ENCODE assay signal across 1 cellular context in the genomic region with DNA sequence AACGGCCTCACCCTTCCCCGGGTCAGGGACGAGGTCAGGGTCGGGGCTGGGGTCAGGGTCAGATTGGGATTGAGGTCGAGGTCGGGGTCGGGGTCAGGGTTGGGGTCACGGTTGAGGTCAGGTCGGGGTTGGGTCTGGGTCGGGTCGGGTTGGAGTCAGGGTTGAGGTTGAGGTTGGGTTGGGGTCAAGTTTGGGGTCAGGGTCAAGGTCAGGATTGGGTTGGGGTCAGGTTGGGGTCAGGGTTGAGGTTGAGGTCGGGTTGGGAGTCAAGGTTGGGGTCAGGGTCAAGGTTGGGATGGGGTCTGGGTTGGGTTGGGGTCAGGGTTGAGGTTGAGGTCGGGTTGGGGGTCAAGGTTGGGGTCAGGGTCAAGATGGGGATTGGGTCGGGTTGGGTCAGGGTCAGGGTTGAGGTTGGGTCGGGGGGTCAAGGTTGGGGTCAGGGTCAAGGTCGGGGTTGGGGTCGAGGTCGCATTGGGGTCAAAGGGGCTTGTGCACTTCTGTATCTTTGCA.
TF ChIP-seq lines count a peak whose summit lies in the region.

No MANE protein-coding gene starts in this region.

TF ChIP-seq in K562, 482 proteins besides CTCF, POLR2A, EP300 and RAD21 (continued from another document and continues in another):
- TF ChIP-seq, protein P1, sequence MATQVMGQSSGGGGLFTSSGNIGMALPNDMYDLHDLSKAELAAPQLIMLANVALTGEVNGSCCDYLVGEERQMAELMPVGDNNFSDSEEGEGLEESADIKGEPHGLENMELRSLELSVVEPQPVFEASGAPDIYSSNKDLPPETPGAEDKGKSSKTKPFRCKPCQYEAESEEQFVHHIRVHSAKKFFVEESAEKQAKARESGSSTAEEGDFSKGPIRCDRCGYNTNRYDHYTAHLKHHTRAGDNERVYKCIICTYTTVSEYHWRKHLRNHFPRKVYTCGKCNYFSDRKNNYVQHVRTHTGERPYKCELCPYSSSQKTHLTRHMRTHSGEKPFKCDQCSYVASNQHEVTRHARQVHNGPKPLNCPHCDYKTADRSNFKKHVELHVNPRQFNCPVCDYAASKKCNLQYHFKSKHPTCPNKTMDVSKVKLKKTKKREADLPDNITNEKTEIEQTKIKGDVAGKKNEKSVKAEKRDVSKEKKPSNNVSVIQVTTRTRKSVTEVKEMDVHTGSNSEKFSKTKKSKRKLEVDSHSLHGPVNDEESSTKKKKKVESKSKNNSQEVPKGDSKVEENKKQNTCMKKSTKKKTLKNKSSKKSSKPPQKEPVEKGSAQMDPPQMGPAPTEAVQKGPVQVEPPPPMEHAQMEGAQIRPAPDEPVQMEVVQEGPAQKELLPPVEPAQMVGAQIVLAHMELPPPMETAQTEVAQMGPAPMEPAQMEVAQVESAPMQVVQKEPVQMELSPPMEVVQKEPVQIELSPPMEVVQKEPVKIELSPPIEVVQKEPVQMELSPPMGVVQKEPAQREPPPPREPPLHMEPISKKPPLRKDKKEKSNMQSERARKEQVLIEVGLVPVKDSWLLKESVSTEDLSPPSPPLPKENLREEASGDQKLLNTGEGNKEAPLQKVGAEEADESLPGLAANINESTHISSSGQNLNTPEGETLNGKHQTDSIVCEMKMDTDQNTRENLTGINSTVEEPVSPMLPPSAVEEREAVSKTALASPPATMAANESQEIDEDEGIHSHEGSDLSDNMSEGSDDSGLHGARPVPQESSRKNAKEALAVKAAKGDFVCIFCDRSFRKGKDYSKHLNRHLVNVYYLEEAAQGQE (CRISPR knock-in tag; IDR thresholded peaks at IDR 0.05; ENCODE audit: low read depth), result no peak
- TF ChIP-seq SMAD4 (CRISPR knock-in tag; conservative IDR thresholded peaks at IDR 0.05), result no peak
- no peak for TF ChIP-seq ZNF57 (CRISPR knock-in tag; IDR thresholded peaks at IDR 0.05)
- TF ChIP-seq ZNF830 (CRISPR knock-in tag; IDR thresholded peaks at IDR 0.05), result no peak
- TF ChIP-seq, protein P2, sequence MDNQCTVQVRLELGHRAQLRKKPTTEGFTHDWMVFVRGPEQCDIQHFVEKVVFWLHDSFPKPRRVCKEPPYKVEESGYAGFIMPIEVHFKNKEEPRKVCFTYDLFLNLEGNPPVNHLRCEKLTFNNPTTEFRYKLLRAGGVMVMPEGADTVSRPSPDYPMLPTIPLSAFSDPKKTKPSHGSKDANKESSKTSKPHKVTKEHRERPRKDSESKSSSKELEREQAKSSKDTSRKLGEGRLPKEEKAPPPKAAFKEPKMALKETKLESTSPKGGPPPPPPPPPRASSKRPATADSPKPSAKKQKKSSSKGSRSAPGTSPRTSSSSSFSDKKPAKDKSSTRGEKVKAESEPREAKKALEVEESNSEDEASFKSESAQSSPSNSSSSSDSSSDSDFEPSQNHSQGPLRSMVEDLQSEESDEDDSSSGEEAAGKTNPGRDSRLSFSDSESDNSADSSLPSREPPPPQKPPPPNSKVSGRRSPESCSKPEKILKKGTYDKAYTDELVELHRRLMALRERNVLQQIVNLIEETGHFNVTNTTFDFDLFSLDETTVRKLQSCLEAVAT (IDR thresholded peaks at IDR 0.05), result peak in 1 of 2 experiments; percentile 52; a peak in 1 of 4 replicates
- no peak for TF ChIP-seq RFX7 (CRISPR knock-in tag; IDR thresholded peaks at IDR 0.05)
- TF ChIP-seq RBM17 (IDR thresholded peaks at IDR 0.05; ENCODE audit: borderline replicate concordance, low read depth, low read length), result no peak
- TF ChIP-seq, protein P3, sequence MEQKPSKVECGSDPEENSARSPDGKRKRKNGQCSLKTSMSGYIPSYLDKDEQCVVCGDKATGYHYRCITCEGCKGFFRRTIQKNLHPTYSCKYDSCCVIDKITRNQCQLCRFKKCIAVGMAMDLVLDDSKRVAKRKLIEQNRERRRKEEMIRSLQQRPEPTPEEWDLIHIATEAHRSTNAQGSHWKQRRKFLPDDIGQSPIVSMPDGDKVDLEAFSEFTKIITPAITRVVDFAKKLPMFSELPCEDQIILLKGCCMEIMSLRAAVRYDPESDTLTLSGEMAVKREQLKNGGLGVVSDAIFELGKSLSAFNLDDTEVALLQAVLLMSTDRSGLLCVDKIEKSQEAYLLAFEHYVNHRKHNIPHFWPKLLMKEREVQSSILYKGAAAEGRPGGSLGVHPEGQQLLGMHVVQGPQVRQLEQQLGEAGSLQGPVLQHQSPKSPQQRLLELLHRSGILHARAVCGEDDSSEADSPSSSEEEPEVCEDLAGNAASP (IDR thresholded peaks at IDR 0.05), result peak; percentile 86; the same call in 1 of the 2 replicates
- no peak for TF ChIP-seq CEBPG (CRISPR knock-in tag; IDR thresholded peaks at IDR 0.05)
- no peak for TF ChIP-seq CEBPG (tag; conservative IDR thresholded peaks at IDR 0.05 in 1 of 2, IDR thresholded peaks at IDR 0.05 in 1 of 2)
- no peak for TF ChIP-seq MYNN (IDR thresholded peaks at IDR 0.05)
- TF ChIP-seq MYNN (CRISPR knock-in tag; IDR thresholded peaks at IDR 0.05), result no peak
- TF ChIP-seq CSDE1 (IDR thresholded peaks at IDR 0.05), result no peak
- no peak for TF ChIP-seq RUNX1 (IDR thresholded peaks at IDR 0.05; ENCODE audit: low read depth)
- no peak for TF ChIP-seq MAFF (IDR thresholded peaks at IDR 0.05; ENCODE audit: low read length)
- TF ChIP-seq RB1 (IDR thresholded peaks at IDR 0.05; ENCODE audit: low read depth), result no peak
- TF ChIP-seq NCOA6 (IDR thresholded peaks at IDR 0.05), result no peak
- TF ChIP-seq BRD9 (IDR thresholded peaks at IDR 0.05; ENCODE audit: low read depth, partially characterized antibody), result no peak
- no peak for TF ChIP-seq GABPA (tag; conservative IDR thresholded peaks at IDR 0.05; ENCODE audit: low read depth)
- TF ChIP-seq RNF2 (IDR thresholded peaks at IDR 0.05), result no peak
- no peak for TF ChIP-seq POLR3A (IDR thresholded peaks at IDR 0.05; ENCODE audit: borderline replicate concordance, extremely low read depth, insufficient read depth, insufficient read length)
- TF ChIP-seq POLR2AphosphoS5 (IDR thresholded peaks at IDR 0.05; ENCODE audit: control insufficient read depth, insufficient read depth, low read depth, low read length), result no peak
- TF ChIP-seq LCOR (CRISPR knock-in tag; IDR thresholded peaks at IDR 0.05), result no peak
- TF ChIP-seq ZNF780A (CRISPR knock-in tag; IDR thresholded peaks at IDR 0.05), result no peak
- no peak for TF ChIP-seq GATAD2A (IDR thresholded peaks at IDR 0.05)
- TF ChIP-seq, protein P4, sequence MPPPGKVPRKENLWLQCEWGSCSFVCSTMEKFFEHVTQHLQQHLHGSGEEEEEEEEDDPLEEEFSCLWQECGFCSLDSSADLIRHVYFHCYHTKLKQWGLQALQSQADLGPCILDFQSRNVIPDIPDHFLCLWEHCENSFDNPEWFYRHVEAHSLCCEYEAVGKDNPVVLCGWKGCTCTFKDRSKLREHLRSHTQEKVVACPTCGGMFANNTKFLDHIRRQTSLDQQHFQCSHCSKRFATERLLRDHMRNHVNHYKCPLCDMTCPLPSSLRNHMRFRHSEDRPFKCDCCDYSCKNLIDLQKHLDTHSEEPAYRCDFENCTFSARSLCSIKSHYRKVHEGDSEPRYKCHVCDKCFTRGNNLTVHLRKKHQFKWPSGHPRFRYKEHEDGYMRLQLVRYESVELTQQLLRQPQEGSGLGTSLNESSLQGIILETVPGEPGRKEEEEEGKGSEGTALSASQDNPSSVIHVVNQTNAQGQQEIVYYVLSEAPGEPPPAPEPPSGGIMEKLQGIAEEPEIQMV (tag; conservative IDR thresholded peaks at IDR 0.05; ENCODE audit: low read depth), result no peak
- TF ChIP-seq, protein P5, sequence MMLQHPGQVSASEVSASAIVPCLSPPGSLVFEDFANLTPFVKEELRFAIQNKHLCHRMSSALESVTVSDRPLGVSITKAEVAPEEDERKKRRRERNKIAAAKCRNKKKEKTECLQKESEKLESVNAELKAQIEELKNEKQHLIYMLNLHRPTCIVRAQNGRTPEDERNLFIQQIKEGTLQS (IDR thresholded peaks at IDR 0.05), result no peak
- TF ChIP-seq, protein P5 (CRISPR knock-in tag; conservative IDR thresholded peaks at IDR 0.05), result no peak
- TF ChIP-seq TSC22D4 (tag; IDR thresholded peaks at IDR 0.05), result no peak
- TF ChIP-seq CAMTA2 (CRISPR knock-in tag; conservative IDR thresholded peaks at IDR 0.05), result no peak
- TF ChIP-seq ZNF143 (CRISPR knock-in tag; IDR thresholded peaks at IDR 0.05), result 0 out of 2 replicates have a peak, but pooled peaks have one; percentile 19
- TF ChIP-seq RBM14 (IDR thresholded peaks at IDR 0.05; ENCODE audit: borderline replicate concordance, insufficient read depth, low read depth, low read length), result 0 out of 2 replicates have a peak, but pooled peaks have one; percentile 27
- TF ChIP-seq ARNT (IDR thresholded peaks at IDR 0.05), result 0 out of 4 replicates have a peak, but pooled peaks of 1 of the 2 experiments have one; percentile 25
- TF ChIP-seq SMC3 (conservative IDR thresholded peaks at IDR 0.05; ENCODE audit: insufficient read depth, low read depth, low read length), result no peak
- TF ChIP-seq, protein P6, sequence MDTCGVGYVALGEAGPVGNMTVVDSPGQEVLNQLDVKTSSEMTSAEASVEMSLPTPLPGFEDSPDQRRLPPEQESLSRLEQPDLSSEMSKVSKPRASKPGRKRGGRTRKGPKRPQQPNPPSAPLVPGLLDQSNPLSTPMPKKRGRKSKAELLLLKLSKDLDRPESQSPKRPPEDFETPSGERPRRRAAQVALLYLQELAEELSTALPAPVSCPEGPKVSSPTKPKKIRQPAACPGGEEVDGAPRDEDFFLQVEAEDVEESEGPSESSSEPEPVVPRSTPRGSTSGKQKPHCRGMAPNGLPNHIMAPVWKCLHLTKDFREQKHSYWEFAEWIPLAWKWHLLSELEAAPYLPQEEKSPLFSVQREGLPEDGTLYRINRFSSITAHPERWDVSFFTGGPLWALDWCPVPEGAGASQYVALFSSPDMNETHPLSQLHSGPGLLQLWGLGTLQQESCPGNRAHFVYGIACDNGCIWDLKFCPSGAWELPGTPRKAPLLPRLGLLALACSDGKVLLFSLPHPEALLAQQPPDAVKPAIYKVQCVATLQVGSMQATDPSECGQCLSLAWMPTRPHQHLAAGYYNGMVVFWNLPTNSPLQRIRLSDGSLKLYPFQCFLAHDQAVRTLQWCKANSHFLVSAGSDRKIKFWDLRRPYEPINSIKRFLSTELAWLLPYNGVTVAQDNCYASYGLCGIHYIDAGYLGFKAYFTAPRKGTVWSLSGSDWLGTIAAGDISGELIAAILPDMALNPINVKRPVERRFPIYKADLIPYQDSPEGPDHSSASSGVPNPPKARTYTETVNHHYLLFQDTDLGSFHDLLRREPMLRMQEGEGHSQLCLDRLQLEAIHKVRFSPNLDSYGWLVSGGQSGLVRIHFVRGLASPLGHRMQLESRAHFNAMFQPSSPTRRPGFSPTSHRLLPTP (IDR thresholded peaks at IDR 0.05; ENCODE audit: borderline replicate concordance, extremely low read depth, insufficient read length), result no peak
- no peak for TF ChIP-seq FOXJ2 (tag; IDR thresholded peaks at IDR 0.05)
- no peak for TF ChIP-seq EHMT2 (IDR thresholded peaks at IDR 0.05)
- TF ChIP-seq OTX1 (CRISPR knock-in tag; IDR thresholded peaks at IDR 0.05), result no peak
- no peak for TF ChIP-seq ZNF316 (IDR thresholded peaks at IDR 0.05)
- peak; percentile 96 for TF ChIP-seq HDAC6 (IDR thresholded peaks at IDR 0.05; ENCODE audit: low read depth, low read length)
- TF ChIP-seq, protein P7, sequence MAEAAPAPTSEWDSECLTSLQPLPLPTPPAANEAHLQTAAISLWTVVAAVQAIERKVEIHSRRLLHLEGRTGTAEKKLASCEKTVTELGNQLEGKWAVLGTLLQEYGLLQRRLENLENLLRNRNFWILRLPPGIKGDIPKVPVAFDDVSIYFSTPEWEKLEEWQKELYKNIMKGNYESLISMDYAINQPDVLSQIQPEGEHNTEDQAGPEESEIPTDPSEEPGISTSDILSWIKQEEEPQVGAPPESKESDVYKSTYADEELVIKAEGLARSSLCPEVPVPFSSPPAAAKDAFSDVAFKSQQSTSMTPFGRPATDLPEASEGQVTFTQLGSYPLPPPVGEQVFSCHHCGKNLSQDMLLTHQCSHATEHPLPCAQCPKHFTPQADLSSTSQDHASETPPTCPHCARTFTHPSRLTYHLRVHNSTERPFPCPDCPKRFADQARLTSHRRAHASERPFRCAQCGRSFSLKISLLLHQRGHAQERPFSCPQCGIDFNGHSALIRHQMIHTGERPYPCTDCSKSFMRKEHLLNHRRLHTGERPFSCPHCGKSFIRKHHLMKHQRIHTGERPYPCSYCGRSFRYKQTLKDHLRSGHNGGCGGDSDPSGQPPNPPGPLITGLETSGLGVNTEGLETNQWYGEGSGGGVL (CRISPR knock-in tag; IDR thresholded peaks at IDR 0.05), result no peak
- TF ChIP-seq KDM1A (IDR thresholded peaks at IDR 0.05), result 0 out of 4 replicates have a peak, but pooled peaks of 1 of the 2 experiments have one; percentile 45
- TF ChIP-seq, protein P8, sequence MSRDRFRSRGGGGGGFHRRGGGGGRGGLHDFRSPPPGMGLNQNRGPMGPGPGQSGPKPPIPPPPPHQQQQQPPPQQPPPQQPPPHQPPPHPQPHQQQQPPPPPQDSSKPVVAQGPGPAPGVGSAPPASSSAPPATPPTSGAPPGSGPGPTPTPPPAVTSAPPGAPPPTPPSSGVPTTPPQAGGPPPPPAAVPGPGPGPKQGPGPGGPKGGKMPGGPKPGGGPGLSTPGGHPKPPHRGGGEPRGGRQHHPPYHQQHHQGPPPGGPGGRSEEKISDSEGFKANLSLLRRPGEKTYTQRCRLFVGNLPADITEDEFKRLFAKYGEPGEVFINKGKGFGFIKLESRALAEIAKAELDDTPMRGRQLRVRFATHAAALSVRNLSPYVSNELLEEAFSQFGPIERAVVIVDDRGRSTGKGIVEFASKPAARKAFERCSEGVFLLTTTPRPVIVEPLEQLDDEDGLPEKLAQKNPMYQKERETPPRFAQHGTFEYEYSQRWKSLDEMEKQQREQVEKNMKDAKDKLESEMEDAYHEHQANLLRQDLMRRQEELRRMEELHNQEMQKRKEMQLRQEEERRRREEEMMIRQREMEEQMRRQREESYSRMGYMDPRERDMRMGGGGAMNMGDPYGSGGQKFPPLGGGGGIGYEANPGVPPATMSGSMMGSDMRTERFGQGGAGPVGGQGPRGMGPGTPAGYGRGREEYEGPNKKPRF (IDR thresholded peaks at IDR 0.05; ENCODE audit: low read depth, low read length), result no peak
- no peak for TF ChIP-seq ZKSCAN8 (CRISPR knock-in tag; IDR thresholded peaks at IDR 0.05)
- TF ChIP-seq MEIS2 (IDR thresholded peaks at IDR 0.05; ENCODE audit: partially characterized antibody), result no peak
- no peak for TF ChIP-seq ZFPM2 (CRISPR knock-in tag; IDR thresholded peaks at IDR 0.05)
- TF ChIP-seq BDP1 (IDR thresholded peaks at IDR 0.05; ENCODE audit: insufficient read depth, insufficient read length), result no peak
- TF ChIP-seq PCBP1 (IDR thresholded peaks at IDR 0.05; ENCODE audit: low read depth, low read length, poor library complexity, severe bottlenecking), result peak; percentile 74
- no peak for TF ChIP-seq ZNF140 (CRISPR knock-in tag; IDR thresholded peaks at IDR 0.05)
- TF ChIP-seq EGR1 (conservative IDR thresholded peaks at IDR 0.05), result no peak
- TF ChIP-seq KDM5B (IDR thresholded peaks at IDR 0.05; ENCODE audit: insufficient replicate concordance, low read depth, low read length), result no peak
- TF ChIP-seq ZNF282 (CRISPR knock-in tag; IDR thresholded peaks at IDR 0.05), result no peak
